13 cellular contexts compared by ENCODE assay signal in genomic region chr17:31825961-31826691, GRCh38. TPM values are rescaled to one million over a fixed set of nuclear protein-coding genes. Genes with fewer than 3 reads are reported as not detected.
DNase-seq lines count a peak whose midpoint lies in the region; ATAC-seq, FAIRE-seq and TF ChIP-seq lines count a peak whose summit lies in the region.
"Had no signal": no experiment of that assay in that cellular context is flagged by ENCODE, and none has a peak within 500 bp of the region (broad histone marks: within the 10 kb centered on the region; RNA-seq: fewer than 3 reads in every experiment).

No MANE protein-coding gene starts in this region.

- H3K4me3 Mint-ChIP-seq in activated T-helper 2 cell treated with anti-CD3 and anti-CD28 coated beads, Interferon-gamma antibody, Interleukin-2, Interleukin-4, amounts not matched to agents 10 μg/mL and 5 μg/mL and 100 μg/mL, durations not matched to agents 14 hours and 24 hours and 36 hours (ENCODE audit: low read depth) = no peak overlapping the region

- H2AFZ ChIP-seq in GM12878 (ENCODE audit: control insufficient read depth, low read depth, low read length) = no peak overlapping the region

- WGBS in GM12878 (ENCODE audit: insufficient coverage, insufficient replicate concordance, low lambda C conversion rate, missing lambda C conversion rate) = 38% methylated on average over 14 of the region's 14 CpGs

- TF ChIP-seq EP300 in GM12878 (IDR thresholded peaks at IDR 0.05; ENCODE audit: borderline replicate concordance in 1 of 2, control insufficient read depth in 1 of 2, low read depth in 2 of 2, low read length in 2 of 2) = no peak

- 0 out of 3 replicates have a peak, but pooled peaks have one; percentile 27 for ATAC-seq in GM12878
- ATAC-seq in HG03095 (IDR thresholded peaks at IDR 0.05; ENCODE audit: unreplicated experiment) = no peak
- no peak for ATAC-seq in HG02759 (IDR thresholded peaks at IDR 0.05; ENCODE audit: unreplicated experiment)

- BruUV-seq in GM12878 (replicated peaks; lab: Mats Ljungman, UMichigan) = no TSS peak

- H3K27ac ChIP-seq in GM12878 (ENCODE audit: control insufficient read depth, insufficient read depth) = no peak overlapping the region
- H3K27ac ChIP-seq: epithelial cell of prostate, stomach had no signal

- no peak for TF ChIP-seq POLR2A in GM12878 (IDR thresholded peaks at IDR 0.05; ENCODE audit: low read depth, low read length)

- CTCF ChIA-PET in GM12878 (lab: Yijun Ruan, JAX) = no interaction called here

- intact Hi-C loops in GM12878 (cut with micrococcal nuclease; ENCODE audit: unreplicated experiment) = no loop called here
- intact Hi-C loops in activated T-helper 2 cell treated with anti-CD3 and anti-CD28 coated beads, Interferon-gamma antibody, Interleukin-2, Interleukin-4, amounts not matched to agents 10 μg/mL and 5 μg/mL and 100 μg/mL, durations not matched to agents 14 hours and 24 hours and 36 hours (cut with micrococcal nuclease) = no loop called here

- no peak overlapping the region for H3K27ac Mint-ChIP-seq in activated T-helper 2 cell treated with anti-CD3 and anti-CD28 coated beads, Interferon-gamma antibody, Interleukin-2, Interleukin-4, amounts not matched to agents 10 μg/mL and 5 μg/mL and 100 μg/mL, durations not matched to agents 14 hours and 24 hours and 36 hours
- H3K27ac Mint-ChIP-seq: progenitor cell of endocrine pancreas had no signal

- H4K20me1 ChIP-seq in GM12878 (ENCODE audit: control insufficient read depth, insufficient read depth) = no peaks in the 10 kb centered on the region

- SMC1A ChIA-PET in GM12878 (lab: Charles Lee; ENCODE audit: uncharacterized antibody, unreplicated experiment) = interaction anchor here (0.7 kb wide), 1 partner anchor 681 kb away, joined by 3 read pairs; no protein-coding TSS in a partner anchor

- H3K4me1 Mint-ChIP-seq in activated T-helper 2 cell treated with anti-CD3 and anti-CD28 coated beads, Interferon-gamma antibody, Interleukin-2, Interleukin-4, amounts not matched to agents 10 μg/mL and 5 μg/mL and 100 μg/mL, durations not matched to agents 14 hours and 24 hours and 36 hours (ENCODE audit: low read depth) = no peaks in the 10 kb centered on the region

- FAIRE-seq in GM12878 (lab: Jason Lieb, UNC) = no peak

- no peak for TF ChIP-seq RAD21 in GM12878 (IDR thresholded peaks at IDR 0.05; ENCODE audit: insufficient read depth, low read depth, low read length)

- no peak overlapping the region for H3K4me2 ChIP-seq in GM12878 (ENCODE audit: control insufficient read depth, insufficient read depth)

- H3K36me3 Mint-ChIP-seq in activated T-helper 2 cell treated with anti-CD3 and anti-CD28 coated beads, Interferon-gamma antibody, Interleukin-2, Interleukin-4, amounts not matched to agents 10 μg/mL and 5 μg/mL and 100 μg/mL, durations not matched to agents 14 hours and 24 hours and 36 hours (ENCODE audit: low read depth) = no peaks in the 10 kb centered on the region

- H3K9me3 Mint-ChIP-seq in activated T-helper 2 cell treated with anti-CD3 and anti-CD28 coated beads, Interferon-gamma antibody, Interleukin-2, Interleukin-4, amounts not matched to agents 10 μg/mL and 5 μg/mL and 100 μg/mL, durations not matched to agents 14 hours and 24 hours and 36 hours = no peaks in the 10 kb centered on the region

- H3K9me3 ChIP-seq in BE2C (no peaks in the 10 kb centered on the region), GM12878 (replicated peaks; ENCODE audit: control insufficient read depth, insufficient read depth, low read length) (no peaks in the 10 kb centered on the region)
- H3K9me3 ChIP-seq: stomach had no signal

- H3K4me1 ChIP-seq in BE2C (no peaks in the 10 kb centered on the region), GM12878 (ENCODE audit: control insufficient read depth, insufficient read depth, low read length) (no peaks in the 10 kb centered on the region)

- H3K36me3 ChIP-seq in BE2C (no peaks in the 10 kb centered on the region), GM12878 (ENCODE audit: control insufficient read depth in 2 of 2, insufficient read depth in 2 of 2, low read length in 1 of 2) (no peaks in the 10 kb centered on the region)
- H3K36me3 ChIP-seq: stomach had no signal

- RAD21 ChIA-PET in GM12878 (lab: Charles Lee; ENCODE audit: unreplicated experiment) = no interaction called here

- H3K27me3 ChIP-seq in BE2C (no peaks in the 10 kb centered on the region), GM12878 (replicated peaks in 1 of 2; ENCODE audit: control insufficient read depth in 2 of 2, insufficient read depth in 2 of 2, low read length in 1 of 2) (no peaks in the 10 kb centered on the region)
- H3K27me3 ChIP-seq: stomach had no signal

- DNase-seq in BE2C (peak; percentile 45), LHCN-M2 (ENCODE audit: low read depth) (peak; percentile 44), GM12878 (ENCODE audit: low read depth, low spot score) (no peak), kidney tubule cell (ENCODE audit: low spot score) (peak; percentile 28), cortex of kidney (lab: John Stamatoyannopoulos, UW) (no peak)
- no peak for DNase-seq in activated T-helper 2 cell treated with anti-CD3 and anti-CD28 coated beads, Interferon-gamma antibody, Interleukin-2, Interleukin-4, amounts not matched to agents 10 μg/mL and 5 μg/mL and 100 μg/mL, durations not matched to agents 14 hours and 24 hours and 36 hours (ENCODE audit: low spot score)
- DNase-seq: H7; stimulated activated CD4-positive, alpha-beta T cell treated with anti-CD3 and anti-CD28 coated beads, Interleukin-4, amount 100 ng/mL, for 4 hours; stomach had no signal

- in situ Hi-C loops in GM12878 (cut with MboI) = no loop called here

- no peaks in the 10 kb centered on the region for H3K79me2 ChIP-seq in GM12878 (ENCODE audit: control insufficient read depth, insufficient read depth, low read length)

- TF ChIP-seq CTCF in BE2C (IDR thresholded peaks at IDR 0.05; ENCODE audit: low read depth, low read length) = no peak
- TF ChIP-seq CTCF in GM12878 (IDR thresholded peaks at IDR 0.05 in 2 of 3, conservative IDR thresholded peaks at IDR 0.05 in 1 of 3; ENCODE audit: control insufficient read depth in 2 of 3, extremely low read depth in 1 of 3, insufficient read depth in 1 of 3, low read depth in 3 of 3, low read length in 3 of 3) = no peak

- H3K27me3 Mint-ChIP-seq in activated T-helper 2 cell treated with anti-CD3 and anti-CD28 coated beads, Interferon-gamma antibody, Interleukin-2, Interleukin-4, amounts not matched to agents 10 μg/mL and 5 μg/mL and 100 μg/mL, durations not matched to agents 14 hours and 24 hours and 36 hours (ENCODE audit: low read depth) = peaks cover 12% of the 10 kb centered on the region
- H3K27me3 Mint-ChIP-seq: progenitor cell of endocrine pancreas had no signal

- no peak overlapping the region for H3K9ac ChIP-seq in GM12878 (ENCODE audit: control insufficient read depth, insufficient read depth, low read length)

- POLR2A ChIA-PET in GM12878 (lab: Charles Lee) = no interaction called here

- H3K4me3 ChIP-seq in BE2C (ENCODE audit: low read depth, low read length) = no peak overlapping the region
- H3K4me3 ChIP-seq in GM12878 = no peak overlapping the region
- H3K4me3 ChIP-seq: stomach had no signal

TF ChIP-seq in GM12878, 131 proteins besides CTCF, POLR2A, EP300 and RAD21 (continues in another document):
- TF ChIP-seq RFX5 (IDR thresholded peaks at IDR 0.05; ENCODE audit: low read depth, low read length) = no peak
- no peak for TF ChIP-seq FOS (IDR thresholded peaks at IDR 0.05; ENCODE audit: borderline replicate concordance, extremely low read depth, insufficient read length)
- no peak for TF ChIP-seq ZNF217 (IDR thresholded peaks at IDR 0.05)
- TF ChIP-seq NR2F1 (conservative IDR thresholded peaks at IDR 0.05) = no peak
- no peak for TF ChIP-seq MEF2B (IDR thresholded peaks at IDR 0.05; ENCODE audit: partially characterized antibody, poor library complexity, severe bottlenecking)
- TF ChIP-seq, protein P1, sequence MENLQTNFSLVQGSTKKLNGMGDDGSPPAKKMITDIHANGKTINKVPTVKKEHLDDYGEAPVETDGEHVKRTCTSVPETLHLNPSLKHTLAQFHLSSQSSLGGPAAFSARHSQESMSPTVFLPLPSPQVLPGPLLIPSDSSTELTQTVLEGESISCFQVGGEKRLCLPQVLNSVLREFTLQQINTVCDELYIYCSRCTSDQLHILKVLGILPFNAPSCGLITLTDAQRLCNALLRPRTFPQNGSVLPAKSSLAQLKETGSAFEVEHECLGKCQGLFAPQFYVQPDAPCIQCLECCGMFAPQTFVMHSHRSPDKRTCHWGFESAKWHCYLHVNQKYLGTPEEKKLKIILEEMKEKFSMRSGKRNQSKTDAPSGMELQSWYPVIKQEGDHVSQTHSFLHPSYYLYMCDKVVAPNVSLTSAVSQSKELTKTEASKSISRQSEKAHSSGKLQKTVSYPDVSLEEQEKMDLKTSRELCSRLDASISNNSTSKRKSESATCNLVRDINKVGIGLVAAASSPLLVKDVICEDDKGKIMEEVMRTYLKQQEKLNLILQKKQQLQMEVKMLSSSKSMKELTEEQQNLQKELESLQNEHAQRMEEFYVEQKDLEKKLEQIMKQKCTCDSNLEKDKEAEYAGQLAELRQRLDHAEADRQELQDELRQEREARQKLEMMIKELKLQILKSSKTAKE (IDR thresholded peaks at IDR 0.05; ENCODE audit: low read depth, poor library complexity, severe bottlenecking) = no peak
- TF ChIP-seq IKZF1 (conservative IDR thresholded peaks at IDR 0.05) = no peak

RNA-seq across cellular contexts. Expression of gene COPRS, which starts 32.9 kb away (rescaled TPM):
- 14.8 TPM for polyA plus RNA-seq in BE2C (2012; ENCODE audit: insufficient read depth, insufficient read length, low read depth)
- total RNA-seq in LHCN-M2 (2014; rRNA removed) = 118 and 131 TPM in 2 replicates
- 121 TPM for polyA plus RNA-seq in LHCN-M2 (2012)
- total RNA-seq in GM12878 (2013; cell fraction: nucleolus; rRNA removed) = 0.98 and 2.9 TPM in 2 replicates
- total RNA-seq in GM12878 (2014; rRNA removed) = 41.7 and 41.9 TPM in 2 replicates
- total RNA-seq in GM12878 (2014; rRNA removed; fragmentation: Illumina TruSeq; extraction: Trizol) = 29.3 and 32.8 TPM in 2 replicates
- 25.6 and 31.2 TPM in 2 replicates for total RNA-seq in GM12878 (2021)
- 14.7 TPM for polyA plus RNA-seq in GM12878 (2011; ENCODE audit: low read depth)
- polyA plus RNA-seq in GM12878 (2011; rRNA removed) = 25.1 and 30.0 TPM in 2 replicates
- 37.4 and 43.0 TPM in 2 replicates for polyA plus RNA-seq in GM12878 (2011; cell fraction: cytosol; rRNA removed)
- polyA plus RNA-seq in GM12878 (2011; cell fraction: nucleus; rRNA removed) = 14.0 and 14.7 TPM in 2 replicates
- polyA plus RNA-seq in GM12878 (2012) = 17.1 and 18.1 TPM in 2 replicates
- polyA plus RNA-seq in GM12878 (2014; fragmentation: Illumina TruSeq; extraction: Trizol) = 30.0 and 33.3 TPM in 2 replicates
- 10 to 100 TPM in 1 of 2 experiments, 1 to 10 TPM in 1; 6.3 to 15.9 TPM for polyA plus RNA-seq in GM12878 (2014; fragmentation: Nextera tagmentation; extraction: Ambion mirVana)
- 35.3 and 42.3 TPM in 2 replicates for polyA plus RNA-seq in GM12878 (2014; rRNA removed)
- polyA plus RNA-seq in GM12878 (2016; fragmentation: Nextera tagmentation; extraction: Ambion mirVana) = 10 to 100 TPM; 35.7 to 39.9 TPM
- polyA minus RNA-seq in GM12878 (2011; rRNA and poly(A)+ RNA removed) = 22.5 and 23.1 TPM in 2 replicates
- 12.0 and 13.2 TPM in 2 replicates for polyA minus RNA-seq in GM12878 (2011; cell fraction: cytosol; rRNA and poly(A)+ RNA removed)
- 3.1 and 3.4 TPM in 2 replicates for polyA minus RNA-seq in GM12878 (2011; cell fraction: nucleus; rRNA and poly(A)+ RNA removed)
- 59.7 and 64.2 TPM in 2 replicates for total RNA-seq in activated T-helper 2 cell treated with anti-CD3 and anti-CD28 coated beads, Interferon-gamma antibody, Interleukin-2, Interleukin-4, amounts not matched to agents 10 μg/mL and 5 μg/mL and 100 μg/mL, durations not matched to agents 14 hours and 24 hours and 36 hours

Comparison
In these comparisons a context has a peak if more than half of its experiments do, and no peak if none do; other contexts are left out.
1. DNase-seq: peak in BE2C (single experiment), LHCN-M2 (single experiment) and kidney tubule cell (single experiment); none in GM12878 (single experiment), activated T-helper 2 cell treated with anti-CD3 and anti-CD28 coated beads, Interferon-gamma antibody, Interleukin-2, Interleukin-4, amounts not matched to agents 10 μg/mL and 5 μg/mL and 100 μg/mL, durations not matched to agents 14 hours and 24 hours and 36 hours (single experiment) and cortex of kidney (single experiment).